In genomic region chr9:120655005-120655622, GRCh38 we compare ENCODE assay signal across 12 cellular contexts. TPM values are rescaled to one million over a fixed set of nuclear protein-coding genes. Genes with fewer than 3 reads are reported as not detected.
DNase-seq lines count a peak whose midpoint lies in the region; ATAC-seq and TF ChIP-seq lines count a peak whose summit lies in the region.
"Had no signal": no experiment of that assay in that cellular context is flagged by ENCODE, and none has a peak within 500 bp of the region (broad histone marks: within the 10 kb centered on the region; RNA-seq: fewer than 3 reads in every experiment).

No MANE protein-coding gene starts in this region.

- no peak for DNase-seq in activated CD4-positive, alpha-beta T cell treated with anti-CD3 and anti-CD28 coated beads for 36 hours
- no peak for DNase-seq in activated CD4-positive, alpha-beta T cell treated with anti-CD3 and anti-CD28 coated beads for 4 hours
- peak; percentile 47 for DNase-seq in brain microvascular endothelial cell
- no peak for DNase-seq in stimulated activated naive CD8-positive, alpha-beta T cell treated with anti-CD3 and anti-CD28 coated beads, Interleukin-15, amount 100 ng/mL, for 72 hours
- DNase-seq in hippocampal formation (lab: John Stamatoyannopoulos, UW), result no peak
- DNase-seq in dorsolateral prefrontal cortex, result no peak
- no peak for DNase-seq in transverse colon
- DNase-seq: activated CD4-positive, alpha-beta T cell treated with anti-CD3 and anti-CD28 coated beads, Interleukin-2, amount 50 U/mL, for 48 hours; colonic mucosa; upper lobe of left lung had no signal

- no peak overlapping the region for H3K27ac Mint-ChIP-seq in activated CD4-positive, alpha-beta T cell treated with anti-CD3 and anti-CD28 coated beads for 36 hours
- H3K27ac Mint-ChIP-seq in stimulated activated naive CD8-positive, alpha-beta T cell treated with anti-CD3 and anti-CD28 coated beads, Interleukin-15, amount 100 ng/mL, for 72 hours, result no peak overlapping the region

- no peaks in the 10 kb centered on the region for H3K36me3 ChIP-seq in brain microvascular endothelial cell (replicated peaks)
- H3K36me3 ChIP-seq in transverse colon, result peaks cover 0 to 4% (median 0%) of the 10 kb centered on the region in 4 donors
- H3K36me3 ChIP-seq: colonic mucosa had no signal

- in situ Hi-C loops in brain microvascular endothelial cell (cut with HindIII; ENCODE audit: low pct_ligation_motif_present, low sequenced_read_pairs), result no loop called here
- in situ Hi-C loops in transverse colon (cut with MboI; ENCODE audit: low pct_ligation_motif_present in 1 of 4, low pct_unique_long_range_greater_than_20kb in 1 of 4, low sequenced_read_pairs in 3 of 4), result no loop called here

- no peaks in the 10 kb centered on the region for H3K9me3 ChIP-seq in transverse colon
- H3K9me3 ChIP-seq: colonic mucosa, upper lobe of left lung had no signal

- TF ChIP-seq POLR2A in transverse colon (IDR thresholded peaks at IDR 0.05), result no peak

- H3K9me3 Mint-ChIP-seq in activated CD4-positive, alpha-beta T cell treated with anti-CD3 and anti-CD28 coated beads for 36 hours (ENCODE audit: low read depth), result no peaks in the 10 kb centered on the region
- no peaks in the 10 kb centered on the region for H3K9me3 Mint-ChIP-seq in stimulated activated naive CD8-positive, alpha-beta T cell treated with anti-CD3 and anti-CD28 coated beads, Interleukin-15, amount 100 ng/mL, for 72 hours

- TF ChIP-seq EP300 in transverse colon (IDR thresholded peaks at IDR 0.05; ENCODE audit: low read depth), result no peak

- H3K27me3 Mint-ChIP-seq in activated CD4-positive, alpha-beta T cell treated with anti-CD3 and anti-CD28 coated beads for 36 hours, result no peaks in the 10 kb centered on the region
- H3K27me3 Mint-ChIP-seq in stimulated activated naive CD8-positive, alpha-beta T cell treated with anti-CD3 and anti-CD28 coated beads, Interleukin-15, amount 100 ng/mL, for 72 hours, result no peaks in the 10 kb centered on the region

- intact Hi-C loops in activated CD4-positive, alpha-beta T cell treated with anti-CD3 and anti-CD28 coated beads for 36 hours (cut with DNase I, micrococcal nuclease), result no loop called here
- intact Hi-C loops in dorsolateral prefrontal cortex (cut with DNase I) (no loop called here), transverse colon (cut with DNase I; ENCODE audit: low total_unique reads) (no loop called here)

- H3K4me1 ChIP-seq in transverse colon, result peaks cover 0 to 12% (median 0%) of the 10 kb centered on the region in 4 donors
- H3K4me1 ChIP-seq: colonic mucosa, upper lobe of left lung had no signal

- CTCF ChIA-PET in activated CD4-positive, alpha-beta T cell treated with anti-CD3 and anti-CD28 coated beads for 36 hours (lab: Charles Lee), result interaction anchor here (0.9 to 1.7 kb wide), 3 partner anchors 14 to 57 kb away, joined by 3 to 5 read pairs (median 4); no protein-coding TSS in a partner anchor

- H3K27me3 ChIP-seq in brain microvascular endothelial cell (replicated peaks), result no peaks in the 10 kb centered on the region
- no peaks in the 10 kb centered on the region for H3K27me3 ChIP-seq in dorsolateral prefrontal cortex
- H3K27me3 ChIP-seq in transverse colon, result no peaks in the 10 kb centered on the region
- H3K27me3 ChIP-seq: colonic mucosa, upper lobe of left lung had no signal

- ATAC-seq in activated CD4-positive, alpha-beta T cell treated with anti-CD3 and anti-CD28 coated beads for 36 hours, result peak; percentile 83
- peak; percentile 88 for ATAC-seq in HG03432 (IDR thresholded peaks at IDR 0.05; ENCODE audit: unreplicated experiment)
- ATAC-seq in stimulated activated naive CD8-positive, alpha-beta T cell treated with anti-CD3 and anti-CD28 coated beads, Interleukin-15, amount 100 ng/mL, for 72 hours, result peak; percentile 90
- ATAC-seq: HepG2 had no signal

- H3K36me3 Mint-ChIP-seq in activated CD4-positive, alpha-beta T cell treated with anti-CD3 and anti-CD28 coated beads for 36 hours (ENCODE audit: low read depth), result no peaks in the 10 kb centered on the region

- H3K4me3 ChIP-seq in brain microvascular endothelial cell (ENCODE audit: low read depth, low read length), result no peak overlapping the region
- no peak overlapping the region for H3K4me3 ChIP-seq in dorsolateral prefrontal cortex
- no peak overlapping the region for H3K4me3 ChIP-seq in transverse colon
- H3K4me3 ChIP-seq: colonic mucosa, upper lobe of left lung had no signal

- H3K27ac ChIP-seq in brain microvascular endothelial cell (no peak overlapping the region), dorsolateral prefrontal cortex (peak overlapping the region in 16 of 59 donors; percentile 0 to 41 (median 24)), transverse colon (no peak overlapping the region)
- H3K27ac ChIP-seq: colonic mucosa, upper lobe of left lung had no signal

- no peak for TF ChIP-seq CTCF in brain microvascular endothelial cell (IDR thresholded peaks at IDR 0.05; ENCODE audit: low read depth, low read length, missing control alignments)
- no peak for TF ChIP-seq CTCF in dorsolateral prefrontal cortex (IDR thresholded peaks at IDR 0.05 in 54 of 56, conservative IDR thresholded peaks at IDR 0.05 in 2 of 56; ENCODE audit: low read depth in 1 of 56, partially characterized antibody in 56 of 56)
- TF ChIP-seq CTCF in transverse colon (IDR thresholded peaks at IDR 0.05), result no peak

- H3K4me3 Mint-ChIP-seq in activated CD4-positive, alpha-beta T cell treated with anti-CD3 and anti-CD28 coated beads for 36 hours, result no peak overlapping the region
- H3K4me3 Mint-ChIP-seq in stimulated activated naive CD8-positive, alpha-beta T cell treated with anti-CD3 and anti-CD28 coated beads, Interleukin-15, amount 100 ng/mL, for 72 hours, result no peak overlapping the region

- 61 to 66% methylated on average over 4 of the region's 4 CpGs for WGBS in transverse colon (ENCODE audit: low coverage in 1 of 2), 2 donors

- POLR2A ChIA-PET in activated CD4-positive, alpha-beta T cell treated with anti-CD3 and anti-CD28 coated beads for 36 hours (lab: Charles Lee), result no interaction called here

- H3K4me1 Mint-ChIP-seq in activated CD4-positive, alpha-beta T cell treated with anti-CD3 and anti-CD28 coated beads for 36 hours, result peaks cover 3% of the 10 kb centered on the region
- peaks cover 9% of the 10 kb centered on the region for H3K4me1 Mint-ChIP-seq in stimulated activated naive CD8-positive, alpha-beta T cell treated with anti-CD3 and anti-CD28 coated beads, Interleukin-15, amount 100 ng/mL, for 72 hours

RNA-seq across cellular contexts. Expression of gene MEGF9, which starts 59.2 kb away (rescaled TPM):
- total RNA-seq in activated CD4-positive, alpha-beta T cell treated with anti-CD3 and anti-CD28 coated beads for 36 hours, result 1 to 10 TPM; 3.3 to 3.6 TPM
- total RNA-seq in dorsolateral prefrontal cortex, result 10 to 100 TPM; 47.2 to 92.6 (median 64.9) TPM
- total RNA-seq in transverse colon, result 10 to 100 TPM in 3 of 4 donors, 1 to 10 TPM in 1; 6.7 to 17.9 (median 12.7) TPM
